In genomic region chrX:132227383-132228112, GRCh38 we compare ENCODE assay signal across 2 cellular contexts.
TF ChIP-seq lines count a peak whose summit lies in the region.

No MANE protein-coding gene starts in this region.

TF ChIP-seq in liver, 16 proteins besides CTCF, POLR2A, EP300 and RAD21:
- TF ChIP-seq HNF4A (conservative IDR thresholded peaks at IDR 0.05), result peak in 1 of 2 donors; percentile 7
- TF ChIP-seq RXRA (IDR thresholded peaks at IDR 0.05), result peak; percentile 12 to 24
- no peak for TF ChIP-seq FOXA2 (IDR thresholded peaks at IDR 0.05)
TF ChIP-seq in liver: peak in this region for 2.

TF ChIP-seq in HepG2, 621 proteins besides CTCF, POLR2A, EP300 and RAD21:
- TF ChIP-seq ZFP90 (CRISPR knock-in tag; IDR thresholded peaks at IDR 0.05; ENCODE audit: borderline replicate concordance) (no peak), ZNF780A (CRISPR knock-in tag; IDR thresholded peaks at IDR 0.05) (no peak), GLI4 (CRISPR knock-in tag; IDR thresholded peaks at IDR 0.05; ENCODE audit: borderline replicate concordance) (no peak), ZNF607 (CRISPR knock-in tag; IDR thresholded peaks at IDR 0.05; ENCODE audit: borderline replicate concordance) (no peak), SUZ12 (IDR thresholded peaks at IDR 0.05; ENCODE audit: low read depth, low read length) (no peak), GMEB2 (CRISPR knock-in tag; IDR thresholded peaks at IDR 0.05; ENCODE audit: low read depth) (no peak), HDAC2 (CRISPR knock-in tag; IDR thresholded peaks at IDR 0.05) (no peak), SIN3B (IDR thresholded peaks at IDR 0.05; ENCODE audit: low read length) (no peak), ZNF263 (CRISPR knock-in tag; IDR thresholded peaks at IDR 0.05) (no peak), ZNF605 (CRISPR knock-in tag; IDR thresholded peaks at IDR 0.05) (no peak), ATF2 (CRISPR knock-in tag; IDR thresholded peaks at IDR 0.05) (no peak), TARDBP (CRISPR knock-in tag; IDR thresholded peaks at IDR 0.05) (no peak), MTF1 (CRISPR knock-in tag; IDR thresholded peaks at IDR 0.05) (no peak), CCDC6 (CRISPR knock-in tag; IDR thresholded peaks at IDR 0.05) (no peak)
